ENCODE assay signal across 2 cellular contexts in the genomic region with DNA sequence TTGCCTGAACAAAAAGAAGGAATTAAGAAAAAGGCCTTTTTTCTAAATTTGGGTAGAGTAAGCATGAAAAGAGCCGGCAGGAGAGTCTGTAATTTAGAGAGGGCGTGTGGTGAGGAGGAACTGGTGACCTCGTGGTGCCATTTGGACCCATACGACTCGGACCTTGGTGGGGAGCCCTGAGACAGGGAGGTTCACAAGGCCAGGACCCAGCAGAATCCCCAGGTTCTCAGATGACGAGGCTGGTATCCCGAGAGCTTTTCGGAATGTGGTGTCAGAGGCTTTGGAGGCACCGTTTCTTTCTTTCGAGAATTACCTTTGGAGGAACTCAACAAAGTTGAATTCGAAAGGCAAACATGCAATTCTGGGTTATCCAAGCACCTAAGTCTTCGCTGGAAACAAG.
TF ChIP-seq lines count a peak whose summit lies in the region.

No MANE protein-coding gene starts in this region.

TF ChIP-seq in SK-N-SH, 30 proteins besides CTCF, POLR2A, EP300 and RAD21 (continued from another document):
- TF ChIP-seq, protein P1, sequence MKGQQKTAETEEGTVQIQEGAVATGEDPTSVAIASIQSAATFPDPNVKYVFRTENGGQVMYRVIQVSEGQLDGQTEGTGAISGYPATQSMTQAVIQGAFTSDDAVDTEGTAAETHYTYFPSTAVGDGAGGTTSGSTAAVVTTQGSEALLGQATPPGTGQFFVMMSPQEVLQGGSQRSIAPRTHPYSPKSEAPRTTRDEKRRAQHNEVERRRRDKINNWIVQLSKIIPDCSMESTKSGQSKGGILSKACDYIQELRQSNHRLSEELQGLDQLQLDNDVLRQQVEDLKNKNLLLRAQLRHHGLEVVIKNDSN (IDR thresholded peaks at IDR 0.05; ENCODE audit: borderline replicate concordance, low read depth) = no peak
- TF ChIP-seq CHD2 (IDR thresholded peaks at IDR 0.05; ENCODE audit: low read length, partially characterized antibody) = no peak
- TF ChIP-seq POLR2AphosphoS5 (IDR thresholded peaks at IDR 0.05; ENCODE audit: low read depth, low read length) = no peak
- no peak for TF ChIP-seq SIN3A (IDR thresholded peaks at IDR 0.05; ENCODE audit: borderline replicate concordance, low read depth, low read length)
- TF ChIP-seq GABPA (IDR thresholded peaks at IDR 0.05; ENCODE audit: low read depth) = no peak
- no peak for TF ChIP-seq SMC3 (IDR thresholded peaks at IDR 0.05; ENCODE audit: low read depth, low read length)
- TF ChIP-seq NRF1 (IDR thresholded peaks at IDR 0.05; ENCODE audit: low read depth, low read length) = no peak
- no peak for TF ChIP-seq JUND (IDR thresholded peaks at IDR 0.05)
- TF ChIP-seq FOXJ3 (CRISPR knock-in tag; IDR thresholded peaks at IDR 0.05) = no peak
- no peak for TF ChIP-seq RXRA (IDR thresholded peaks at IDR 0.05; ENCODE audit: borderline replicate concordance, low read depth)
- TF ChIP-seq MXI1 (IDR thresholded peaks at IDR 0.05; ENCODE audit: low read depth, low read length) = no peak
- TF ChIP-seq FOSL2 (IDR thresholded peaks at IDR 0.05; ENCODE audit: borderline replicate concordance, low read depth) = no peak
- no peak for TF ChIP-seq ELF1 (IDR thresholded peaks at IDR 0.05)
- TF ChIP-seq YY1 (IDR thresholded peaks at IDR 0.05; ENCODE audit: low read depth) = no peak
- no peak for TF ChIP-seq ZBTB33 (IDR thresholded peaks at IDR 0.05; ENCODE audit: borderline replicate concordance, low read depth)

TF ChIP-seq in SK-N-SH treated with all-trans-retinoic acid at 6 μM for 48 hours, 23 proteins besides CTCF, POLR2A, EP300 and RAD21 (continued from another document):
- TF ChIP-seq, protein P2, sequence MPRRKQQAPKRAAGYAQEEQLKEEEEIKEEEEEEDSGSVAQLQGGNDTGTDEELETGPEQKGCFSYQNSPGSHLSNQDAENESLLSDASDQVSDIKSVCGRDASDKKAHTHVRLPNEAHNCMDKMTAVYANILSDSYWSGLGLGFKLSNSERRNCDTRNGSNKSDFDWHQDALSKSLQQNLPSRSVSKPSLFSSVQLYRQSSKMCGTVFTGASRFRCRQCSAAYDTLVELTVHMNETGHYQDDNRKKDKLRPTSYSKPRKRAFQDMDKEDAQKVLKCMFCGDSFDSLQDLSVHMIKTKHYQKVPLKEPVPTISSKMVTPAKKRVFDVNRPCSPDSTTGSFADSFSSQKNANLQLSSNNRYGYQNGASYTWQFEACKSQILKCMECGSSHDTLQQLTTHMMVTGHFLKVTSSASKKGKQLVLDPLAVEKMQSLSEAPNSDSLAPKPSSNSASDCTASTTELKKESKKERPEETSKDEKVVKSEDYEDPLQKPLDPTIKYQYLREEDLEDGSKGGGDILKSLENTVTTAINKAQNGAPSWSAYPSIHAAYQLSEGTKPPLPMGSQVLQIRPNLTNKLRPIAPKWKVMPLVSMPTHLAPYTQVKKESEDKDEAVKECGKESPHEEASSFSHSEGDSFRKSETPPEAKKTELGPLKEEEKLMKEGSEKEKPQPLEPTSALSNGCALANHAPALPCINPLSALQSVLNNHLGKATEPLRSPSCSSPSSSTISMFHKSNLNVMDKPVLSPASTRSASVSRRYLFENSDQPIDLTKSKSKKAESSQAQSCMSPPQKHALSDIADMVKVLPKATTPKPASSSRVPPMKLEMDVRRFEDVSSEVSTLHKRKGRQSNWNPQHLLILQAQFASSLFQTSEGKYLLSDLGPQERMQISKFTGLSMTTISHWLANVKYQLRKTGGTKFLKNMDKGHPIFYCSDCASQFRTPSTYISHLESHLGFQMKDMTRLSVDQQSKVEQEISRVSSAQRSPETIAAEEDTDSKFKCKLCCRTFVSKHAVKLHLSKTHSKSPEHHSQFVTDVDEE (CRISPR knock-in tag; IDR thresholded peaks at IDR 0.05) = no peak
